ENCODE assay signal across 7 cellular contexts in the genomic region with DNA sequence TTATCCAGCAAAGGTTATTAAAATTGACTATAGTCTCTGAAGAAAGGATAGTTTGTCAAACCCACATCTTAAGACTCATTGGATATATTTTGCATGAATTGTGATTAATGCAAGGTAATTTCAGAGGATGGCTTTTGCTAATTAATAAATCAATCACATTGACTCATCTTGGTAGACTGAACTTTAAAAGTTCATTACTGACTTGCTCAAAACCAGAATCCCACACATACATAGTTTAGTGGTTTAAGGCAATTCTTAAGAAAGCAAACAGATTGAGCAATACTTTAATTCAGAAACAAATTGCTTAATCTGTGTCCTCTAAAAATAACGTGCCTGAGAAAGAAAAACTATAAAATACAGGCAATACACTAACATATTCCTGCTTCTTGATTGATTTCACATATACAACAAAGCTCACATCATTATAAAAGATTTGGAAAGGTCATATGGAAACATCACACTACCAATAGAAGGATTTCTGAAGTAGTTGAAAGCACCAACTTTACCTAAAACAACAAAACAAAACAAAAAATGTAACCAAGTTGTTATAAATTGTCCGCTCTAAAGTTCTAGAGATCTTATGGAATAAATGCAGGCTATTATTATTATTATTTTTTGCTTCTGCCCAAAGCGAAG.
DNase-seq lines count a peak whose midpoint lies in the region; TF ChIP-seq lines count a peak whose summit lies in the region.

No MANE protein-coding gene starts in this region.

- H3K4me3 ChIP-seq in GM12865 (ENCODE audit: low read depth, low read length) (peak overlapping the region; percentile 24), coronary artery (no peak overlapping the region), smooth muscle cell (no peak overlapping the region), lower leg skin (ENCODE audit: low read depth, poor library complexity, severe bottlenecking) (no peak overlapping the region)
- no peak overlapping the region for H3K4me3 ChIP-seq in effector memory CD4-positive, alpha-beta T cell (ENCODE audit: insufficient read depth, low read depth, low read length, poor library complexity, severe bottlenecking)

- H3K4me1 ChIP-seq in smooth muscle cell (ENCODE audit: low read depth): peaks cover 53% of the 10 kb centered on the region
- peaks cover 25% of the 10 kb centered on the region for H3K4me1 ChIP-seq in effector memory CD4-positive, alpha-beta T cell (ENCODE audit: control insufficient read depth, insufficient read depth, low read length, poor library complexity, severe bottlenecking)

- H3K9ac ChIP-seq in smooth muscle cell (ENCODE audit: low read depth): peak overlapping the region; percentile 32

- no peaks in the 10 kb centered on the region for H3K27me3 ChIP-seq in smooth muscle cell (ENCODE audit: low read depth)
- no peaks in the 10 kb centered on the region for H3K27me3 ChIP-seq in effector memory CD4-positive, alpha-beta T cell (replicated peaks; ENCODE audit: control insufficient read depth, insufficient read depth, low read length, poor library complexity, severe bottlenecking)

- H3K36me3 ChIP-seq in smooth muscle cell (ENCODE audit: low read depth): no peaks in the 10 kb centered on the region
- H3K36me3 ChIP-seq in effector memory CD4-positive, alpha-beta T cell (ENCODE audit: control insufficient read depth, insufficient read depth, low read length): no peaks in the 10 kb centered on the region

- no peaks in the 10 kb centered on the region for H3K79me2 ChIP-seq in smooth muscle cell (ENCODE audit: low read depth)

- H3K9me3 ChIP-seq in smooth muscle cell (replicated peaks; ENCODE audit: low read depth): no peaks in the 10 kb centered on the region
- H3K9me3 ChIP-seq in effector memory CD4-positive, alpha-beta T cell (ENCODE audit: control insufficient read depth, low read length): no peaks in the 10 kb centered on the region

- H3K27ac ChIP-seq in coronary artery (peak overlapping the region; percentile 40 to 54), smooth muscle cell (ENCODE audit: low read depth) (peak overlapping the region; percentile 83)
- no peak overlapping the region for H3K27ac ChIP-seq in effector memory CD4-positive, alpha-beta T cell (ENCODE audit: insufficient read depth, low read length, poor library complexity, severe bottlenecking)

- peak; percentile 36 for DNase-seq in GM12865 (ENCODE audit: low read depth)
- DNase-seq in OCI-M1 (lab: John Stamatoyannopoulos, UW): peak; percentile 34
- no peak for DNase-seq in coronary artery (ENCODE audit: low spot score)
- no peak for DNase-seq in smooth muscle cell (lab: John Stamatoyannopoulos, UW; ENCODE audit: unreplicated experiment)
- no peak for DNase-seq in lower leg skin (ENCODE audit: low spot score in 2 of 2)
- DNase-seq in effector memory CD4-positive, alpha-beta T cell: no peak
- no peak for DNase-seq in epidermal melanocyte (ENCODE audit: insufficient read length, low spot score)

- H2AFZ ChIP-seq in smooth muscle cell (ENCODE audit: low read depth): peak overlapping the region; percentile 32

- intact Hi-C loops in lower leg skin (cut with DNase I; ENCODE audit: low total_unique reads): no loop called here

- TF ChIP-seq CTCF in GM12865 (IDR thresholded peaks at IDR 0.05; ENCODE audit: insufficient read depth, low read depth, low read length, missing control alignments) (no peak), coronary artery (IDR thresholded peaks at IDR 0.05) (no peak), smooth muscle cell (IDR thresholded peaks at IDR 0.05; ENCODE audit: borderline replicate concordance, insufficient read depth, poor library complexity, severe bottlenecking) (no peak), lower leg skin (IDR thresholded peaks at IDR 0.05) (no peak)

- H3F3A ChIP-seq in smooth muscle cell (ENCODE audit: low read depth): peaks cover 22% of the 10 kb centered on the region

- H4K20me1 ChIP-seq in smooth muscle cell (ENCODE audit: low read depth): no peaks in the 10 kb centered on the region

- H3K4me2 ChIP-seq in smooth muscle cell: peak overlapping the region; percentile 71

- TF ChIP-seq POLR2A in lower leg skin (IDR thresholded peaks at IDR 0.05): no peak

- WGBS in smooth muscle cell (ENCODE audit: low lambda C conversion rate): 66% methylated on average over 3 of the region's 3 CpGs
- WGBS in lower leg skin, 2 donors: 55 to 60% methylated on average over 3 of the region's 3 CpGs

Comparison
In these comparisons a context has a peak if more than half of its experiments do, and no peak if none do; other contexts are left out.
1. DNase-seq: peak in GM12865 (single experiment) and OCI-M1 (single experiment); none in coronary artery (single experiment), smooth muscle cell (single experiment), lower leg skin (0 of 2), effector memory CD4-positive, alpha-beta T cell (0 of 3) and epidermal melanocyte (single experiment).